ENCODE assay signal across 15 cellular contexts in genomic region chr12:75813066-75813465, GRCh38.
DNase-seq lines count a peak whose midpoint lies in the region; ATAC-seq and TF ChIP-seq lines count a peak whose summit lies in the region.
"Had no signal": no experiment of that assay in that cellular context is flagged by ENCODE, and none has a peak within 500 bp of the region (broad histone marks: within the 10 kb centered on the region; RNA-seq: fewer than 3 reads in every experiment).

No MANE protein-coding gene starts in this region.

- H3K27me3 Mint-ChIP-seq in neural crest cell (ENCODE audit: low read depth) (no peaks in the 10 kb centered on the region), neural progenitor cell (ENCODE audit: insufficient read depth, low read depth) (peaks cover 3% of the 10 kb centered on the region)

- H3K27me3 ChIP-seq in neural progenitor cell (peaks cover 39% of the 10 kb centered on the region), prostate gland (replicated peaks; ENCODE audit: insufficient read depth) (no peaks in the 10 kb centered on the region)

- peak overlapping the region; percentile 35 for H3K27ac Mint-ChIP-seq in neural crest cell (ENCODE audit: unreplicated experiment)
- no peak overlapping the region for H3K27ac Mint-ChIP-seq in neural progenitor cell
- H3K27ac Mint-ChIP-seq: activated naive CD4-positive, alpha-beta T cell treated with anti-CD3 and anti-CD28 coated beads for 36 hours; dendritic cell treated with granulocyte-macrophage colony-stimulating factor and Interleukin-4, amounts not matched to agents 40 ng/mL and 50 ng/mL, for 4 days had no signal

- POLR2A ChIA-PET in OCI-LY7 (lab: Charles Lee), result interaction anchor here (0.6 to 1.7 kb wide), 4 partner anchors 9 to 172 kb away, joined by 3 to 6 read pairs (median 4); no protein-coding TSS in a partner anchor

- H3K9me3 Mint-ChIP-seq in neural crest cell (peaks cover 6% of the 10 kb centered on the region), neural progenitor cell (peaks cover 4% of the 10 kb centered on the region)
- H3K9me3 Mint-ChIP-seq: activated naive CD4-positive, alpha-beta T cell treated with anti-CD3 and anti-CD28 coated beads for 36 hours had no signal

- H3K9me3 ChIP-seq in OCI-LY7 (ENCODE audit: low read length) (0 out of 2 replicates have a peak, but pooled peaks cover 10% of the 10 kb centered on the region), neural progenitor cell (ENCODE audit: low read depth) (no peaks in the 10 kb centered on the region), prostate gland (no peaks in the 10 kb centered on the region)

- no peaks in the 10 kb centered on the region for H3F3A ChIP-seq in neural progenitor cell (ENCODE audit: low read depth)

- H3K27ac ChIP-seq in OCI-LY7 (ENCODE audit: low read depth, low read length, poor library complexity, severe bottlenecking), result no peak overlapping the region
- no peak overlapping the region for H3K27ac ChIP-seq in neural progenitor cell
- H3K27ac ChIP-seq in prostate gland, result no peak overlapping the region

- no peaks in the 10 kb centered on the region for H3K9me2 ChIP-seq in OCI-LY7 (ENCODE audit: insufficient read depth, low read length)

- 50% methylated on average over 1 of the region's 1 CpG for whole genome bisulfite sequencing in prostate gland

- no peaks in the 10 kb centered on the region for H3K79me2 ChIP-seq in OCI-LY7 (ENCODE audit: insufficient read depth, low read depth, low read length)
- no peaks in the 10 kb centered on the region for H3K79me2 ChIP-seq in neural progenitor cell (ENCODE audit: low read depth)

- H3K4me2 ChIP-seq in OCI-LY7 (ENCODE audit: low read length), result no peak overlapping the region
- H3K4me2 ChIP-seq in neural progenitor cell, result no peak overlapping the region

- no peak for TF ChIP-seq POLR2A in prostate gland (IDR thresholded peaks at IDR 0.05)

- BruUV-seq in OCI-LY7 (replicated peaks; lab: Mats Ljungman, UMichigan), result no TSS peak

- no peak for DNase-seq in activated CD4-positive, CD25-positive, alpha-beta regulatory T cell treated with anti-CD3 and anti-CD28 coated beads, Interleukin-2, amount 50 U/mL, for 72 hours
- DNase-seq in OCI-LY7 (ENCODE audit: low spot score) (no peak), neural crest cell (ENCODE audit: low read depth, low spot score) (no peak), neural progenitor cell (ENCODE audit: low spot score) (no peak), prostate gland (ENCODE audit: low spot score) (no peak)
- DNase-seq: activated CD4-positive, CD25-positive, alpha-beta regulatory T cell; activated naive CD4-positive, alpha-beta T cell treated with anti-CD3 and anti-CD28 coated beads for 36 hours; naive B cell; SHP77 treated with DMSO at 0.1 percent for 48 hours; stimulated activated naive CD8-positive, alpha-beta T cell treated with anti-CD3 and anti-CD28 coated beads, Interleukin-15, Interleukin-2, amounts not matched to agents 100 U/mL and 50 U/mL, for 24 hours; trophoblast cell had no signal

- CTCF ChIA-PET in OCI-LY7 (lab: Charles Lee; ENCODE audit: unreplicated experiment), result interaction anchor here (0.6 kb wide), 1 partner anchor 167 kb away, joined by 3 read pairs; no protein-coding TSS in a partner anchor

- H3K9ac ChIP-seq in neural progenitor cell, result no peak overlapping the region

- peaks cover 19% of the 10 kb centered on the region for H3K4me1 ChIP-seq in OCI-LY7 (ENCODE audit: insufficient read depth, low read length, poor library complexity, severe bottlenecking)
- peaks cover 7% of the 10 kb centered on the region for H3K4me1 ChIP-seq in neural progenitor cell
- H3K4me1 ChIP-seq in prostate gland (replicated peaks), result no peaks in the 10 kb centered on the region

- TF ChIP-seq CTCF in OCI-LY7 (conservative IDR thresholded peaks at IDR 0.05; ENCODE audit: low read length) (no peak), neural crest cell (conservative IDR thresholded peaks at IDR 0.05) (no peak), neural progenitor cell (IDR thresholded peaks at IDR 0.05) (no peak), prostate gland (IDR thresholded peaks at IDR 0.05) (no peak)

- intact Hi-C loops in OCI-LY7 (cut with micrococcal nuclease; ENCODE audit: unreplicated experiment), result no loop called here
- intact Hi-C loops in prostate gland (cut with DNase I), result loop anchor here (10.0 kb wide), 2 partner anchors 88 to 532 kb away; partner anchors contain the start of gene BBS10

- peak; percentile 15 to 30 for ATAC-seq in activated CD4-positive, CD25-positive, alpha-beta regulatory T cell treated with anti-CD3 and anti-CD28 coated beads, Interleukin-2, amount 50 U/mL, for 24 hours
- ATAC-seq in HG02885 (IDR thresholded peaks at IDR 0.05; ENCODE audit: poor library complexity, unreplicated experiment) (peak; percentile 71), HG03108 (IDR thresholded peaks at IDR 0.05; ENCODE audit: unreplicated experiment) (no peak)

- H4K20me1 ChIP-seq in OCI-LY7 (ENCODE audit: insufficient read depth, low read length) (no peaks in the 10 kb centered on the region), neural progenitor cell (ENCODE audit: low read depth) (no peaks in the 10 kb centered on the region)

- H3K4me3 ChIP-seq in OCI-LY7 (ENCODE audit: low read depth, low read length, poor library complexity, severe bottlenecking) (no peak overlapping the region), neural progenitor cell (no peak overlapping the region), prostate gland (no peak overlapping the region)

- H3K36me3 ChIP-seq in OCI-LY7 (ENCODE audit: insufficient read depth, low read length) (no peaks in the 10 kb centered on the region), neural progenitor cell (no peaks in the 10 kb centered on the region), prostate gland (no peaks in the 10 kb centered on the region)

- no peaks in the 10 kb centered on the region for H3K36me3 Mint-ChIP-seq in neural crest cell (ENCODE audit: low read depth)
- H3K36me3 Mint-ChIP-seq in neural progenitor cell, result no peaks in the 10 kb centered on the region
- H3K36me3 Mint-ChIP-seq: naive B cell had no signal

- H3K4me3 Mint-ChIP-seq in neural crest cell (no peak overlapping the region), neural progenitor cell (no peak overlapping the region)
- H3K4me3 Mint-ChIP-seq: activated naive CD4-positive, alpha-beta T cell treated with anti-CD3 and anti-CD28 coated beads for 36 hours; dendritic cell treated with granulocyte-macrophage colony-stimulating factor and Interleukin-4, amounts not matched to agents 40 ng/mL and 50 ng/mL, for 4 days; naive B cell had no signal

- H2AFZ ChIP-seq in OCI-LY7 (ENCODE audit: low read length) (peak overlapping the region; percentile 17; the same call in 1 of the 2 replicates), neural progenitor cell (replicated peaks) (no peak overlapping the region)

- H3K4me1 Mint-ChIP-seq in neural crest cell (peaks cover 59% of the 10 kb centered on the region), neural progenitor cell (peaks cover 45% of the 10 kb centered on the region)
